In the genomic region with DNA sequence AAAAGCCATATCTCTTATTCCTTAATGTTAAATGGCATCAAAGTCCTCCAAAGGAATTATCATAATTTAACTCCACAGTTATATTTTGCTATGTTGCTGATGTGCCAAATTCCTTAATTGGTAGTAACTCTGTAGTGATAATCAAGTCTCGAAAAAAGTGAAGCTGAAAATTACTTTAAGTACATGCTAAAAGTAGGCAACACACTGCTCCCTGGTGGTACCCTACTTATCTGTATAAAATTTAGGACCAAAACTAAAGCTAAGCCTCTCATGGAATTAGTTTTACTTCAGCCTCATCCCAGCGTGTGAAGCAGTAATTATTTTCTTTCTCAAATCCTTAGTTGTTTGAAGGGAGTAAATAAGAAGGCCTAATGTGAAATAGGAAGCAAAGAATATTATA, we compare ENCODE assay signal across 13 cellular contexts.
DNase-seq lines count a peak whose midpoint lies in the region; ATAC-seq and TF ChIP-seq lines count a peak whose summit lies in the region.
"Had no signal": no experiment of that assay in that cellular context is flagged by ENCODE, and none has a peak within 500 bp of the region (broad histone marks: within the 10 kb centered on the region; RNA-seq: fewer than 3 reads in every experiment).

No MANE protein-coding gene starts in this region.

- WGBS in hepatocyte (ENCODE audit: low lambda C conversion rate, missing lambda C conversion rate) = 84% methylated on average over 2 of the region's 2 CpGs
- 66 to 79% methylated on average over 2 of the region's 2 CpGs for WGBS in esophagus squamous epithelium, 2 donors

- no peak overlapping the region for H2AFZ ChIP-seq in hepatocyte

- H3K27me3 ChIP-seq in hepatocyte = no peaks in the 10 kb centered on the region
- no peaks in the 10 kb centered on the region for H3K27me3 ChIP-seq in esophagus squamous epithelium
- H3K27me3 ChIP-seq: vagina had no signal

- H3K4me1 ChIP-seq in hepatocyte (ENCODE audit: insufficient read depth) = no peaks in the 10 kb centered on the region
- H3K4me1 ChIP-seq in esophagus squamous epithelium = no peaks in the 10 kb centered on the region
- H3K4me1 ChIP-seq: vagina had no signal

- H3K36me3 ChIP-seq in hepatocyte (replicated peaks; ENCODE audit: insufficient read depth, low read depth) = no peaks in the 10 kb centered on the region
- H3K36me3 ChIP-seq in esophagus squamous epithelium = peaks cover 0 to 20% (median 0%) of the 10 kb centered on the region in 3 donors
- H3K36me3 ChIP-seq: vagina had no signal

- TF ChIP-seq POLR2A in esophagus squamous epithelium (IDR thresholded peaks at IDR 0.05) = no peak

- no peak overlapping the region for H3K27ac ChIP-seq in hepatocyte
- H3K27ac ChIP-seq in esophagus squamous epithelium = no peak overlapping the region
- H3K27ac ChIP-seq: SK-N-MC, vagina had no signal

- ATAC-seq in Right ventricle myocardium superior (ENCODE audit: poor library complexity) = peak; percentile 57
- ATAC-seq: esophagus mucosa had no signal

- H3K79me2 ChIP-seq in hepatocyte = no peaks in the 10 kb centered on the region

- H4K20me1 ChIP-seq in hepatocyte (ENCODE audit: insufficient read depth, poor library complexity, severe bottlenecking) = no peaks in the 10 kb centered on the region

- intact Hi-C loops in Right ventricle myocardium superior (cut with DNase I) = loop anchor here (2.0 kb wide), 1 partner anchor 185 kb away; no protein-coding TSS in a partner anchor
- intact Hi-C loops in cardiac septum (cut with DNase I) = loop anchor here (1.0 to 2.0 kb wide), 2 partner anchors 83 to 187 kb away; a partner anchor contains a TSS
- intact Hi-C loops in esophagus squamous epithelium (cut with DNase I) = no loop called here

- no peak overlapping the region for H3K4me3 ChIP-seq in hepatocyte
- H3K4me3 ChIP-seq in esophagus squamous epithelium = no peak overlapping the region
- H3K4me3 ChIP-seq: SK-N-MC, vagina had no signal

- TF ChIP-seq CTCF in hepatocyte (IDR thresholded peaks at IDR 0.05; ENCODE audit: poor library complexity) = peak; percentile 26
- no peak for TF ChIP-seq CTCF in esophagus squamous epithelium (IDR thresholded peaks at IDR 0.05)

- H3K9me3 ChIP-seq in hepatocyte (ENCODE audit: low read depth) = no peaks in the 10 kb centered on the region
- H3K9me3 ChIP-seq in esophagus squamous epithelium = peaks cover 0 to 6% (median 0%) of the 10 kb centered on the region in 3 donors
- H3K9me3 ChIP-seq: vagina had no signal

- no peaks in the 10 kb centered on the region for H3K9me2 ChIP-seq in hepatocyte (replicated peaks; ENCODE audit: insufficient read depth)

- DNase-seq in Right ventricle myocardium superior = no peak
- DNase-seq in cardiac septum (ENCODE audit: low spot score) = no peak
- DNase-seq in astrocyte of the hippocampus (ENCODE audit: low read depth, low spot score) = peak; percentile 54
- DNase-seq in hepatocyte (ENCODE audit: low spot score) = peak; percentile 20
- DNase-seq in NCI-H1694 treated with DMSO at 0.1 percent for 48 hours (lab: John Stamatoyannopoulos, UW) = no peak
- DNase-seq in GDM1 (lab: John Stamatoyannopoulos, UW) = no peak
- no peak for DNase-seq in esophagus squamous epithelium (lab: John Stamatoyannopoulos, UW)
- DNase-seq in activated CD4-positive, alpha-beta T cell treated with anti-CD3 and anti-CD28 coated beads for 4 hours = no peak
- DNase-seq: NCI-H526 treated with DMSO at 0.1 percent for 48 hours; stimulated activated CD4-positive, alpha-beta T cell treated with anti-CD3 and anti-CD28 coated beads, Interleukin-15, amount 100 ng/mL, for 24 hours had no signal

- no peak overlapping the region for H3K4me2 ChIP-seq in hepatocyte

Comparison
In these comparisons a context has a peak if more than half of its experiments do, and no peak if none do; other contexts are left out.
1. DNase-seq: peak in astrocyte of the hippocampus (single experiment) and hepatocyte (single experiment); none in Right ventricle myocardium superior (single experiment), cardiac septum (single experiment), NCI-H1694 treated with DMSO at 0.1 percent for 48 hours (single experiment), GDM1 (single experiment), esophagus squamous epithelium (single experiment) and activated CD4-positive, alpha-beta T cell treated with anti-CD3 and anti-CD28 coated beads for 4 hours (0 of 2).